15 cellular contexts compared by ENCODE assay signal in the genomic region with DNA sequence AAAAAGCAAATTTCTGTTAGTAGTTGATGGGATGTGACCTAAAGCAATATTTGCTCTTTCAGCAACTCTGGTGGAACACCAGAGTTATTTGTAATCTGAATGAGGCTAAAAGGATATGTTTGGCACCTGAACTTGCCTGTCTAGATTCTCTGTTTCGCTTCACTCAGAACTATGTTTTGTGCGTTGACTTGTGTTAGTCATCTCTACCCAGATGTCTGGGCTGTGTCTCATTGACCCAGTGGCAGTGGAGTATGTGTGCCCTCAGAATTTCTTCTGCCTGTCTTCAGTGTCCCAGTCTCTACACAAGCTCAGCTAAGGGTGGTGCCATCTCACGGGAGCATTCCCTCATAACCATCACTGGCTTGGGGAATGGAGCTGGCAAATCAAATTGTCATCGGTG. TPM values are rescaled to one million over a fixed set of nuclear protein-coding genes. Genes with fewer than 3 reads are reported as not detected.
DNase-seq lines count a peak whose midpoint lies in the region; ATAC-seq and TF ChIP-seq lines count a peak whose summit lies in the region.
"Had no signal": no experiment of that assay in that cellular context is flagged by ENCODE, and none has a peak within 500 bp of the region (broad histone marks: within the 10 kb centered on the region; RNA-seq: fewer than 3 reads in every experiment).

No MANE protein-coding gene starts in this region.

- CTCF ChIA-PET in HEK293T (lab: Yijun Ruan, JAX) = no interaction called here

- TF ChIP-seq POLR2A in esophagus squamous epithelium (IDR thresholded peaks at IDR 0.05) = no peak

- no peaks in the 10 kb centered on the region for H3K9me3 ChIP-seq in esophagus squamous epithelium

- peak; percentile 46 for ATAC-seq in GM21576 (IDR thresholded peaks at IDR 0.05; ENCODE audit: unreplicated experiment)
- ATAC-seq: activated CD8-positive, alpha-beta memory T cell treated with anti-CD3 and anti-CD28 coated beads, Interleukin-2, amount 10 ng/mL, durations not matched to agents 7 days and 5 days had no signal

- POLR2A ChIA-PET in HEK293T (lab: Yijun Ruan, JAX) = no interaction called here

- no peaks in the 10 kb centered on the region for H3K36me3 ChIP-seq in KMS-11 (ENCODE audit: insufficient read depth)
- H3K36me3 ChIP-seq in esophagus squamous epithelium = no peaks in the 10 kb centered on the region

- H3K27ac ChIP-seq in KMS-11 = peak overlapping the region; percentile 93
- H3K27ac ChIP-seq in esophagus squamous epithelium = peak overlapping the region; percentile 47 to 81 (median 71)

- H2AFZ ChIP-seq in KMS-11 (ENCODE audit: low read depth) = no peak overlapping the region

- intact Hi-C loops in esophagus squamous epithelium (cut with DNase I) = no loop called here

- TF ChIP-seq CTCF in KMS-11 (conservative IDR thresholded peaks at IDR 0.05; ENCODE audit: low read depth, low read length) (no peak), esophagus squamous epithelium (IDR thresholded peaks at IDR 0.05) (no peak)

- peak overlapping the region; percentile 74 for H3K4me2 ChIP-seq in KMS-11

- DNase-seq in activated CD4-positive, alpha-beta T cell treated with anti-CD3 and anti-CD28 coated beads for 48 hours = peak; percentile 8
- DNase-seq in activated CD4-positive, alpha-beta T cell treated with anti-CD3 and anti-CD28 coated beads for 4 hours = no peak
- DNase-seq in esophagus squamous epithelium (lab: John Stamatoyannopoulos, UW) (no peak), HEK293T (ENCODE audit: extremely low spot score) (no peak), dermis blood vessel endothelial cell (no peak), NCI-H526 (lab: John Stamatoyannopoulos, UW) (no peak)
- DNase-seq: activated CD8-positive, alpha-beta memory T cell treated with anti-CD3 and anti-CD28 coated beads, Interleukin-2, amount 10 ng/mL, durations not matched to agents 7 days and 5 days; amniotic stem cell; EL; NCI-H187; NCI-H774; SHP77 had no signal

- H4K20me1 ChIP-seq in KMS-11 (ENCODE audit: insufficient read depth) = no peaks in the 10 kb centered on the region

- H3K4me1 ChIP-seq in KMS-11 (ENCODE audit: low read depth, poor library complexity, severe bottlenecking) (peaks cover 94% of the 10 kb centered on the region), esophagus squamous epithelium (peaks cover 0 to 30% (median 0%) of the 10 kb centered on the region in 3 donors)

- H3K79me2 ChIP-seq in KMS-11 (ENCODE audit: insufficient read depth, low read depth) = peaks cover 76% of the 10 kb centered on the region

- WGBS in esophagus squamous epithelium, 2 donors = 47 to 69% methylated on average over 2 to 4 of the region's 4 CpGs

- peak overlapping the region; percentile 63; the same call in 1 of the 2 replicates for H3K9ac ChIP-seq in KMS-11

- no peaks in the 10 kb centered on the region for H3K27me3 ChIP-seq in KMS-11 (ENCODE audit: insufficient read depth, low read depth)
- no peaks in the 10 kb centered on the region for H3K27me3 ChIP-seq in esophagus squamous epithelium

- H3K4me3 ChIP-seq in KMS-11 (IDR thresholded peaks at IDR 0.05; ENCODE audit: insufficient read depth, low read depth, low read length) (no peak overlapping the region), esophagus squamous epithelium (peak overlapping the region in 2 of 4 donors; percentile 12 to 16)

TF ChIP-seq in HEK293T, 16 proteins besides CTCF, POLR2A, EP300 and RAD21:
- TF ChIP-seq SUZ12 (IDR thresholded peaks at IDR 0.05) (no peak), LEF1 (IDR thresholded peaks at IDR 0.05; ENCODE audit: borderline replicate concordance) (no peak), TARDBP (IDR thresholded peaks at IDR 0.05) (no peak), FOXA1 (IDR thresholded peaks at IDR 0.05) (no peak)
- TF ChIP-seq, protein P1, sequence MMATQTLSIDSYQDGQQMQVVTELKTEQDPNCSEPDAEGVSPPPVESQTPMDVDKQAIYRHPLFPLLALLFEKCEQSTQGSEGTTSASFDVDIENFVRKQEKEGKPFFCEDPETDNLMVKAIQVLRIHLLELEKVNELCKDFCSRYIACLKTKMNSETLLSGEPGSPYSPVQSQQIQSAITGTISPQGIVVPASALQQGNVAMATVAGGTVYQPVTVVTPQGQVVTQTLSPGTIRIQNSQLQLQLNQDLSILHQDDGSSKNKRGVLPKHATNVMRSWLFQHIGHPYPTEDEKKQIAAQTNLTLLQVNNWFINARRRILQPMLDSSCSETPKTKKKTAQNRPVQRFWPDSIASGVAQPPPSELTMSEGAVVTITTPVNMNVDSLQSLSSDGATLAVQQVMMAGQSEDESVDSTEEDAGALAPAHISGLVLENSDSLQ (IDR thresholded peaks at IDR 0.05) = no peak

RNA-seq across cellular contexts. Expression of a gene that starts 13.9 kb away (rescaled TPM):
- total RNA-seq in esophagus squamous epithelium (10 to 100 TPM; 11.2 to 25.7 (median 16.7) TPM), dermis blood vessel endothelial cell (0.17 TPM in 1 of 2 replicates, not detected in the other)
- total RNA-seq: LHCN-M2 had no signal

Comparison
In these comparisons a context has a peak if more than half of its experiments do, and no peak if none do; other contexts are left out.
1. RNA of a gene that starts 13.9 kb away (total RNA-seq): 11.2 to 25.7 TPM in esophagus squamous epithelium; 0.17 TPM in dermis blood vessel endothelial cell; every median in the first group is over 10 times any median in the second.